ENCODE assay signal across 21 cellular contexts in genomic region chr21:15908187-15908586, GRCh38.
DNase-seq lines count a peak whose midpoint lies in the region; ATAC-seq, FAIRE-seq and TF ChIP-seq lines count a peak whose summit lies in the region.
"Had no signal": no experiment of that assay in that cellular context is flagged by ENCODE, and none has a peak within 500 bp of the region (broad histone marks: within the 10 kb centered on the region; RNA-seq: fewer than 3 reads in every experiment).

No MANE protein-coding gene starts in this region.

- no peak overlapping the region for H3K4me3 Mint-ChIP-seq in activated naive CD8-positive, alpha-beta T cell treated with anti-CD3 and anti-CD28 coated beads, Interleukin-2, amount 50 U/mL, for 24 hours
- H3K4me3 Mint-ChIP-seq: T-helper 1 cell treated with Interleukin-12 subunit alpha and Interleukin-12 subunit beta and Interleukin-4 antibody, amounts not matched to agents 30 μg/mL and 1 μg/mL, for 36 hours had no signal

- no peak overlapping the region for H2AK5ac ChIP-seq in mesenchymal stem cell (ENCODE audit: low read length, severe bottlenecking)

- no peak overlapping the region for H2BK5ac ChIP-seq in mesenchymal stem cell (ENCODE audit: low read depth, low read length, poor library complexity, severe bottlenecking)

- H3K4me3 ChIP-seq in AG10803 (ENCODE audit: low read length) (no peak overlapping the region), choroid plexus epithelial cell (ENCODE audit: low read depth, low read length) (no peak overlapping the region), mesenchymal stem cell (ENCODE audit: insufficient read depth in 1 of 2, low read depth in 1 of 2, low read length in 2 of 2) (no peak overlapping the region), aorta (ENCODE audit: low read length in 2 of 2) (no peak overlapping the region)
- H3K4me3 ChIP-seq: A549, upper lobe of right lung had no signal

- no peak for FAIRE-seq in GM12891 (lab: Jason Lieb, UNC)
- FAIRE-seq: A549, D721Med had no signal

- H3K36me3 ChIP-seq in mesenchymal stem cell (ENCODE audit: control insufficient read depth in 1 of 2, insufficient read depth in 2 of 2, low read depth in 1 of 2, low read length in 2 of 2) (no peaks in the 10 kb centered on the region), aorta (ENCODE audit: control insufficient read depth in 1 of 2, insufficient read depth in 2 of 2, low read length in 1 of 2) (no peaks in the 10 kb centered on the region)
- H3K36me3 ChIP-seq: neutrophil, upper lobe of right lung had no signal

- peak; percentile 4 for DNase-seq in AG10803 (ENCODE audit: low read depth)
- DNase-seq in NCI-H226, result peak; percentile 29
- peak; percentile 78 for DNase-seq in choroid plexus epithelial cell (ENCODE audit: low read depth)
- DNase-seq in mesenchymal stem cell, result no peak
- DNase-seq in GM12891 (ENCODE audit: insufficient read length, low spot score), result no peak
- DNase-seq in aorta, result no peak
- DNase-seq in effector CD4-positive, alpha-beta T cell, result no peak
- no peak for DNase-seq in activated naive CD8-positive, alpha-beta T cell treated with anti-CD3 and anti-CD28 coated beads, Interleukin-2, amount 50 U/mL, for 24 hours
- DNase-seq: activated CD4-positive, alpha-beta T cell treated with anti-CD3 and anti-CD28 coated beads, Interleukin-2, amount 50 U/mL, for 1 hour; activated effector memory CD4-positive, alpha-beta T cell treated with Interleukin-2 at 50 U/mL for 16 hours; C1 segment of cervical spinal cord; erythroblast; NCI-H1436 treated with DMSO at 0.1 percent for 48 hours; NCI-H748 treated with DMSO at 0.1 percent for 48 hours; stimulated activated CD4-positive, alpha-beta T cell treated with anti-CD3 and anti-CD28 coated beads, Interleukin-12 subunit alpha, Interleukin-12 subunit beta, amount 100 ng/mL, for 4 hours; upper lobe of right lung had no signal

- peaks cover 11% of the 10 kb centered on the region for H3K9me3 ChIP-seq in mesenchymal stem cell (ENCODE audit: control insufficient read depth, low read length)
- peaks cover 2% of the 10 kb centered on the region for H3K9me3 ChIP-seq in aorta (ENCODE audit: control insufficient read depth, low read length)
- H3K9me3 ChIP-seq: neutrophil had no signal

- no peaks in the 10 kb centered on the region for H3K27me3 ChIP-seq in mesenchymal stem cell (ENCODE audit: control insufficient read depth in 1 of 2, insufficient read depth in 1 of 2, low read length in 2 of 2)
- H3K27me3 ChIP-seq in aorta (ENCODE audit: control insufficient read depth in 1 of 2, insufficient read depth in 2 of 2, low read length in 1 of 2), result no peaks in the 10 kb centered on the region
- H3K27me3 ChIP-seq: neutrophil, upper lobe of right lung had no signal

- no peaks in the 10 kb centered on the region for H3K4me1 Mint-ChIP-seq in activated naive CD8-positive, alpha-beta T cell treated with anti-CD3 and anti-CD28 coated beads, Interleukin-2, amount 50 U/mL, for 24 hours

- no peaks in the 10 kb centered on the region for H3K27me3 Mint-ChIP-seq in activated naive CD8-positive, alpha-beta T cell treated with anti-CD3 and anti-CD28 coated beads, Interleukin-2, amount 50 U/mL, for 24 hours

- no peak overlapping the region for H3K14ac ChIP-seq in mesenchymal stem cell (ENCODE audit: low read length in 2 of 2)

- H2BK120ac ChIP-seq in mesenchymal stem cell (ENCODE audit: low read depth, low read length), result no peak overlapping the region

- H3K18ac ChIP-seq in mesenchymal stem cell (ENCODE audit: low read depth in 1 of 2, low read length in 2 of 2), result no peak overlapping the region

- H3K36me3 Mint-ChIP-seq in activated naive CD8-positive, alpha-beta T cell treated with anti-CD3 and anti-CD28 coated beads, Interleukin-2, amount 50 U/mL, for 24 hours (ENCODE audit: low read depth), result peaks cover 2% of the 10 kb centered on the region

- H2BK12ac ChIP-seq in mesenchymal stem cell (ENCODE audit: low read length in 2 of 2), result no peak overlapping the region

- H3K4me2 ChIP-seq in mesenchymal stem cell (ENCODE audit: low read length, poor library complexity, severe bottlenecking), result no peak overlapping the region
- H3K4me2 ChIP-seq: A549 had no signal

- H3K27ac Mint-ChIP-seq in activated naive CD8-positive, alpha-beta T cell treated with anti-CD3 and anti-CD28 coated beads, Interleukin-2, amount 50 U/mL, for 24 hours, result no peak overlapping the region
- H3K27ac Mint-ChIP-seq: T-helper 1 cell treated with Interleukin-12 subunit alpha and Interleukin-12 subunit beta and Interleukin-4 antibody, amounts not matched to agents 30 μg/mL and 1 μg/mL, for 36 hours had no signal

- H3K9me3 Mint-ChIP-seq in activated naive CD8-positive, alpha-beta T cell treated with anti-CD3 and anti-CD28 coated beads, Interleukin-2, amount 50 U/mL, for 24 hours, result peaks cover 16% of the 10 kb centered on the region
- H3K9me3 Mint-ChIP-seq: T-helper 1 cell treated with Interleukin-12 subunit alpha and Interleukin-12 subunit beta and Interleukin-4 antibody, amounts not matched to agents 30 μg/mL and 1 μg/mL, for 36 hours had no signal

- H3K27ac ChIP-seq in mesenchymal stem cell (ENCODE audit: low read length, poor library complexity, severe bottlenecking) (no peak overlapping the region), aorta (ENCODE audit: low read depth in 1 of 2, low read length in 2 of 2) (no peak overlapping the region)
- H3K27ac ChIP-seq: A549, neutrophil, upper lobe of right lung, VCaP had no signal

- TF ChIP-seq POLR2A in GM12891 (IDR thresholded peaks at IDR 0.05; ENCODE audit: low read depth, low read length), result no peak

- intact Hi-C loops in aorta (cut with DNase I), result no loop called here

- TF ChIP-seq CTCF in AG10803 (conservative IDR thresholded peaks at IDR 0.05; ENCODE audit: low read length) (no peak), choroid plexus epithelial cell (conservative IDR thresholded peaks at IDR 0.05; ENCODE audit: low read depth, low read length) (no peak)

- WGBS in mesenchymal stem cell, result 91% methylated on average over 6 of the region's 6 CpGs
- WGBS in aorta, 2 donors, result 87 to 89% methylated on average over 6 of the region's 6 CpGs

- peaks cover 1% of the 10 kb centered on the region for H3K4me1 ChIP-seq in mesenchymal stem cell (ENCODE audit: control insufficient read depth, insufficient read depth, low read depth, low read length)
- H3K4me1 ChIP-seq in aorta (ENCODE audit: control insufficient read depth in 1 of 2, insufficient read depth in 2 of 2, low read length in 2 of 2), result no peaks in the 10 kb centered on the region
- H3K4me1 ChIP-seq: A549, upper lobe of right lung had no signal

- H4K8ac ChIP-seq in mesenchymal stem cell (ENCODE audit: low read length), result no peak overlapping the region

- H4K91ac ChIP-seq in mesenchymal stem cell (ENCODE audit: low read length), result no peak overlapping the region

- H2BK15ac ChIP-seq in mesenchymal stem cell (ENCODE audit: low read depth, poor library complexity, severe bottlenecking), result no peak overlapping the region

- H3K9ac ChIP-seq in mesenchymal stem cell (ENCODE audit: low read length), result peak overlapping the region; percentile 25

- no peak overlapping the region for H2AFZ ChIP-seq in mesenchymal stem cell (ENCODE audit: low read depth, low read length)

- H3K79me1 ChIP-seq in mesenchymal stem cell (replicated peaks; ENCODE audit: low read length, poor library complexity, severe bottlenecking), result no peaks in the 10 kb centered on the region

- no peak for ATAC-seq in aorta (ENCODE audit: low FRiP score)
- no peak for ATAC-seq in activated naive CD8-positive, alpha-beta T cell treated with anti-CD3 and anti-CD28 coated beads, Interleukin-2, amount 50 U/mL, for 24 hours
- ATAC-seq: upper lobe of right lung had no signal

- H3K4ac ChIP-seq in mesenchymal stem cell (ENCODE audit: low read depth in 1 of 2, low read length in 2 of 2), result no peak overlapping the region

- no peak overlapping the region for H3K23ac ChIP-seq in mesenchymal stem cell (ENCODE audit: low read length in 2 of 2)

TF ChIP-seq in GM12891, 5 proteins besides CTCF, POLR2A, EP300 and RAD21:
- TF ChIP-seq POU2F2 (IDR thresholded peaks at IDR 0.05; ENCODE audit: low read depth, low read length) (no peak), PAX5 (IDR thresholded peaks at IDR 0.05; ENCODE audit: insufficient read depth, low read length, severe bottlenecking) (no peak), POLR2AphosphoS5 (IDR thresholded peaks at IDR 0.05; ENCODE audit: low read depth, low read length) (no peak), TAF1 (IDR thresholded peaks at IDR 0.05; ENCODE audit: low read depth, low read length) (no peak), SPI1 (IDR thresholded peaks at IDR 0.05; ENCODE audit: low read depth, low read length) (no peak)

Comparison
In these comparisons a context has a peak if more than half of its experiments do, and no peak if none do; other contexts are left out.
1. DNase-seq: peak in AG10803 (single experiment), NCI-H226 (single experiment) and choroid plexus epithelial cell (single experiment); none in mesenchymal stem cell (single experiment), GM12891 (single experiment), aorta (0 of 2), effector CD4-positive, alpha-beta T cell (single experiment) and activated naive CD8-positive, alpha-beta T cell treated with anti-CD3 and anti-CD28 coated beads, Interleukin-2, amount 50 U/mL, for 24 hours (single experiment).